In genomic region chr5:14019768-14020167, GRCh38 we compare ENCODE assay signal across 10 cellular contexts.
"Had no signal": no experiment of that assay in that cellular context is flagged by ENCODE, and none has a peak within 500 bp of the region (broad histone marks: within the 10 kb centered on the region; RNA-seq: fewer than 3 reads in every experiment).

No MANE protein-coding gene starts in this region.

- H3K4me3 ChIP-seq: GM23248, GM23338, HAP-1 had no signal

- FAIRE-seq: H1, H54 had no signal

- H3K4me1 ChIP-seq: HAP-1 had no signal

- H3K9me3 ChIP-seq: HAP-1 had no signal

- H3K27ac ChIP-seq: GM23248 had no signal

- H3K36me3 ChIP-seq: HAP-1 had no signal

- DNase-seq: GM23248, GOT3, H7, H9, HCEC 1CT, HFFc6 had no signal
